Comparison of ENCODE assay signal across 8 cellular contexts in the genomic region with DNA sequence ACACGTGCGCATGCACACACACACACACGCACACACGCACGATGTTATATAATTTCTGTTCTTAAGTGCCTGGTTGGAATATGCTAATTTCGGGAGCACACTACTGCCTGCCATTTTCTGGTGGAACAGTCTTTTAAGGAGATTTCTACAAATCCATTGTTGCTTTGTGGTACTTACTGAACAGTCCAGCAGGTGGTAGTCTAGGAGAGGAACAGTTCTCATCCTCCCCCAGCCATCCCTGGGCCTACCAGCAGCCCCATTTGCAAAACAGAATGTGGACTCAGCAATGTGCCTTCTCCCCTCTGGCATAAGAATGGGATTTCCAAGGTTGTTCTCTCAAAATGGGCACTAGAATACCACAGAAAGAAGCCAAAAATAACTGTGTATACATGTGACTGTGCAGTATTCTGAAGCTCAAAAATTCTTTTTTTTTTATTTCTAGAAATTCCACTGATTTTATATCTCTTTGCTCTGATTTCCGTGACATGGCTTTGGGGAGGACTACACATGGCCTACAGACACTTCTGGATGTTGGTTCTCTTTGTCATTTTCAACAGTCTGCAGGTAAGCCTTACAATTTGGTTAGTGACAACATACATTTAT.
A peak's percentile ranks its signal among the peaks of the same experiment; 100 is the strongest.
DNase-seq lines count a peak whose midpoint lies in the region; ATAC-seq and TF ChIP-seq lines count a peak whose summit lies in the region.

No MANE protein-coding gene starts in this region.

- no peak overlapping the region for H3K4me3 ChIP-seq in Panc1 (ENCODE audit: low read depth in 2 of 2, low read length in 2 of 2)
- peak overlapping the region; percentile 52 for H3K4me3 ChIP-seq in osteoblast (ENCODE audit: insufficient read depth, low read length)
- no peak overlapping the region for H3K4me3 ChIP-seq in aorta (ENCODE audit: low read length in 2 of 2)

- H3K4me1 ChIP-seq in Panc1 (ENCODE audit: control insufficient read depth, insufficient read depth, low read length) (0 out of 2 replicates have a peak, but pooled peaks cover 3% of the 10 kb centered on the region), osteoblast (ENCODE audit: insufficient read depth, low read length) (no peaks in the 10 kb centered on the region), aorta (ENCODE audit: control insufficient read depth in 1 of 2, insufficient read depth in 2 of 2, low read length in 2 of 2) (no peaks in the 10 kb centered on the region)

- H3K9me3 ChIP-seq in Panc1 (ENCODE audit: control insufficient read depth, insufficient read depth, low read depth, low read length) (peaks cover 7% of the 10 kb centered on the region; the same call in 1 of the 2 replicates), osteoblast (ENCODE audit: low read depth, low read length) (no peaks in the 10 kb centered on the region), aorta (ENCODE audit: control insufficient read depth, low read length) (no peaks in the 10 kb centered on the region)

- H3K36me3 ChIP-seq in Panc1 (ENCODE audit: control insufficient read depth, insufficient read depth, low read length) = no peaks in the 10 kb centered on the region
- H3K36me3 ChIP-seq in osteoblast (ENCODE audit: insufficient read depth, low read length) = no peaks in the 10 kb centered on the region
- no peaks in the 10 kb centered on the region for H3K36me3 ChIP-seq in aorta (ENCODE audit: control insufficient read depth in 1 of 2, insufficient read depth in 2 of 2, low read length in 1 of 2)

- in situ Hi-C loops in Panc1 (cut with HindIII; ENCODE audit: low pct_unique_long_range_greater_than_20kb, low sequenced_read_pairs) = no loop called here

- 33 to 38% methylated on average over 7 of the region's 7 CpGs for WGBS in aorta, 2 donors

- H3K27ac ChIP-seq in Panc1 (ENCODE audit: low read length) = no peak overlapping the region
- H3K27ac ChIP-seq in osteoblast (ENCODE audit: low read depth, low read length) = no peak overlapping the region
- no peak overlapping the region for H3K27ac ChIP-seq in aorta (ENCODE audit: low read depth in 1 of 2, low read length in 2 of 2)

- DNase-seq in GM03348 (ENCODE audit: low spot score) (peak; percentile 88), Panc1 (ENCODE audit: low read depth, low spot score) (peak; percentile 67), globus pallidus (ENCODE audit: low spot score) (peak; percentile 88), osteoblast (ENCODE audit: insufficient read length, low spot score, missing footprints) (peak; percentile 73), aorta (peak; percentile 81)
- DNase-seq in activated naive CD4-positive, alpha-beta T cell treated with Interleukin-2 at 50 U/mL for 16 hours = peak; percentile 36

- ATAC-seq in GM21723 (IDR thresholded peaks at IDR 0.05; ENCODE audit: unreplicated experiment) = peak; percentile 98
- ATAC-seq in Panc1 = peak; percentile 98
- peak; percentile 95 for ATAC-seq in aorta (ENCODE audit: low FRiP score)

- peak overlapping the region; percentile 72 for H3K4me2 ChIP-seq in osteoblast (ENCODE audit: insufficient read depth, low read length)

- no TSS peak for BruUV-seq in Panc1 (replicated peaks; lab: Mats Ljungman, UMichigan)

- peak; percentile 86 for TF ChIP-seq CTCF in Panc1 (IDR thresholded peaks at IDR 0.05)
- peak; percentile 80 for TF ChIP-seq CTCF in osteoblast (IDR thresholded peaks at IDR 0.05; ENCODE audit: extremely low read depth, low read depth, low read length)

- CTCF ChIA-PET in Panc1 (lab: Charles Lee) = interaction anchor here (0.6 to 1.0 kb wide), 2 partner anchors 248 to 318 kb away, joined by 3 read pairs; no protein-coding TSS in a partner anchor

- intact Hi-C loops in Panc1 (cut with micrococcal nuclease; ENCODE audit: unreplicated experiment) (loop anchor here (2.0 to 10.0 kb wide), 5 partner anchors 125 to 315 kb away; no protein-coding TSS in a partner anchor), aorta (cut with DNase I) (loop anchor here (2.0 to 10.0 kb wide), 4 partner anchors 115 to 283 kb away; no protein-coding TSS in a partner anchor)

- no peaks in the 10 kb centered on the region for H3K79me2 ChIP-seq in osteoblast (ENCODE audit: insufficient read depth, low read length)

- no peak for TF ChIP-seq EP300 in Ishikawa (IDR thresholded peaks at IDR 0.05; ENCODE audit: borderline replicate concordance)

- peak; percentile 96 for TF ChIP-seq RAD21 in Ishikawa (IDR thresholded peaks at IDR 0.05; ENCODE audit: low read depth)

- H3K27me3 ChIP-seq in Panc1 (ENCODE audit: control insufficient read depth, insufficient read depth, low read length) (no peaks in the 10 kb centered on the region), osteoblast (ENCODE audit: insufficient read depth, low read length) (no peaks in the 10 kb centered on the region), aorta (ENCODE audit: control insufficient read depth in 1 of 2, insufficient read depth in 2 of 2, low read length in 1 of 2) (no peaks in the 10 kb centered on the region)

- POLR2A ChIA-PET in Panc1 (lab: Charles Lee) = interaction anchor here (0.6 kb wide), 1 partner anchor 23 kb away, joined by 3 read pairs; no protein-coding TSS in a partner anchor

- H4K20me1 ChIP-seq in osteoblast (ENCODE audit: insufficient read depth, low read length) = no peaks in the 10 kb centered on the region

- peak overlapping the region; percentile 78 for H2AFZ ChIP-seq in osteoblast (ENCODE audit: low read length)

TF ChIP-seq in Ishikawa, 13 proteins besides CTCF, POLR2A, EP300 and RAD21:
- TF ChIP-seq ZBTB7A (IDR thresholded peaks at IDR 0.05; ENCODE audit: low read depth) = no peak
- no peak for TF ChIP-seq TEAD4 (IDR thresholded peaks at IDR 0.05)
- no peak for TF ChIP-seq FOXM1 (IDR thresholded peaks at IDR 0.05; ENCODE audit: borderline replicate concordance, low read depth)
- no peak for TF ChIP-seq TCF12 (IDR thresholded peaks at IDR 0.05; ENCODE audit: low read depth)
- TF ChIP-seq, protein P1, sequence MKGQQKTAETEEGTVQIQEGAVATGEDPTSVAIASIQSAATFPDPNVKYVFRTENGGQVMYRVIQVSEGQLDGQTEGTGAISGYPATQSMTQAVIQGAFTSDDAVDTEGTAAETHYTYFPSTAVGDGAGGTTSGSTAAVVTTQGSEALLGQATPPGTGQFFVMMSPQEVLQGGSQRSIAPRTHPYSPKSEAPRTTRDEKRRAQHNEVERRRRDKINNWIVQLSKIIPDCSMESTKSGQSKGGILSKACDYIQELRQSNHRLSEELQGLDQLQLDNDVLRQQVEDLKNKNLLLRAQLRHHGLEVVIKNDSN (IDR thresholded peaks at IDR 0.05) = no peak
- no peak for TF ChIP-seq EGR1 (IDR thresholded peaks at IDR 0.05)
- no peak for TF ChIP-seq CEBPB (IDR thresholded peaks at IDR 0.05)

Comparison
In these comparisons a context has a peak if more than half of its experiments do, and no peak if none do; other contexts are left out.
1. DNase-seq: peak in every context shown above with its lines; median percentile 88 in GM03348; 88 in globus pallidus; 81 in aorta; 73 in osteoblast; 67 in Panc1; 36 in activated naive CD4-positive, alpha-beta T cell treated with Interleukin-2 at 50 U/mL for 16 hours.